25 cellular contexts compared by ENCODE assay signal in genomic region chr6:75029333-75029732, GRCh38.
"Had no signal": no experiment of that assay in that cellular context is flagged by ENCODE, and none has a peak within 500 bp of the region (broad histone marks: within the 10 kb centered on the region; RNA-seq: fewer than 3 reads in every experiment).

No MANE protein-coding gene starts in this region.

- FAIRE-seq: small intestine had no signal

- H3K9ac ChIP-seq: neural progenitor cell, parathyroid adenoma had no signal

- H3K79me2 ChIP-seq: parathyroid adenoma had no signal

- H2AFZ ChIP-seq: parathyroid adenoma had no signal

- H3K4me1 ChIP-seq: neural progenitor cell, parathyroid adenoma, psoas muscle, suprapubic skin, testis, upper lobe of right lung, uterus had no signal

- H3K27ac ChIP-seq: neural progenitor cell, ovary, parathyroid adenoma, psoas muscle, suprapubic skin, testis, tibial artery, transverse colon, upper lobe of right lung, uterus had no signal

- H3K4me3 ChIP-seq: neural progenitor cell, ovary, psoas muscle, suprapubic skin, testis, tibial artery, transverse colon, upper lobe of right lung, uterus had no signal

- ATAC-seq: naive thymus-derived CD4-positive, alpha-beta T cell; natural killer cell; psoas muscle; right cardiac atrium; sciatic nerve; stimulated activated memory B cell treated with anti-CD40 and anti-IgM and Interleukin-4, amounts not matched to agents 10 μg/mL and 1 μg/mL and 100 μg/mL, for 72 hours; stimulated activated naive CD8-positive, alpha-beta T cell treated with anti-CD3 and anti-CD28 coated beads, Interleukin-15, amount 100 ng/mL, for 72 hours; stimulated activated naive CD8-positive, alpha-beta T cell treated with anti-CD3 and anti-CD28 coated beads, Interleukin-15, Interleukin-2, amounts not matched to agents 100 U/mL and 50 U/mL, for 24 hours; upper lobe of right lung had no signal

- H3K4me2 ChIP-seq: neural progenitor cell had no signal

- H3K36me3 ChIP-seq: neural progenitor cell, ovary, suprapubic skin, tibial artery, transverse colon, upper lobe of right lung, uterus had no signal

- H3K27me3 ChIP-seq: neural progenitor cell, ovary, suprapubic skin, testis, tibial artery, transverse colon, upper lobe of right lung, uterus had no signal

- H3K9me3 ChIP-seq: ovary, psoas muscle, suprapubic skin, testis, tibial artery, transverse colon, upper lobe of right lung, uterus had no signal

- DNase-seq: naive thymus-derived CD4-positive, alpha-beta T cell; natural killer cell; occipital lobe; psoas muscle; right cardiac atrium; small intestine; stimulated activated CD4-positive, alpha-beta T cell treated with anti-CD3 and anti-CD28 coated beads, Interleukin-15, amount 100 ng/mL, for 24 hours; stimulated activated CD4-positive, alpha-beta T cell treated with anti-CD3 and anti-CD28 coated beads, Interleukin-4, amount 100 ng/mL, for 1 hour; stimulated activated CD4-positive, alpha-beta T cell treated with anti-CD3 and anti-CD28 coated beads, Interleukin-4, amount 100 ng/mL, for 4 hours; stimulated activated CD8-positive, alpha-beta memory T cell treated with anti-CD3 and anti-CD28 coated beads, Interleukin-4, amount 100 ng/mL, for 48 hours; stimulated activated naive CD4-positive, alpha-beta T cell; stimulated activated naive CD8-positive, alpha-beta T cell treated with anti-CD3 and anti-CD28 coated beads, Interleukin-15, amount 100 ng/mL, for 72 hours; stimulated activated naive CD8-positive, alpha-beta T cell treated with anti-CD3 and anti-CD28 coated beads, Interleukin-15, Interleukin-2, amounts not matched to agents 100 U/mL and 50 U/mL, for 24 hours; substantia nigra; testis; tibial artery; transverse colon; upper lobe of right lung; uterus had no signal
